ENCODE assay signal across 9 cellular contexts in the genomic region with DNA sequence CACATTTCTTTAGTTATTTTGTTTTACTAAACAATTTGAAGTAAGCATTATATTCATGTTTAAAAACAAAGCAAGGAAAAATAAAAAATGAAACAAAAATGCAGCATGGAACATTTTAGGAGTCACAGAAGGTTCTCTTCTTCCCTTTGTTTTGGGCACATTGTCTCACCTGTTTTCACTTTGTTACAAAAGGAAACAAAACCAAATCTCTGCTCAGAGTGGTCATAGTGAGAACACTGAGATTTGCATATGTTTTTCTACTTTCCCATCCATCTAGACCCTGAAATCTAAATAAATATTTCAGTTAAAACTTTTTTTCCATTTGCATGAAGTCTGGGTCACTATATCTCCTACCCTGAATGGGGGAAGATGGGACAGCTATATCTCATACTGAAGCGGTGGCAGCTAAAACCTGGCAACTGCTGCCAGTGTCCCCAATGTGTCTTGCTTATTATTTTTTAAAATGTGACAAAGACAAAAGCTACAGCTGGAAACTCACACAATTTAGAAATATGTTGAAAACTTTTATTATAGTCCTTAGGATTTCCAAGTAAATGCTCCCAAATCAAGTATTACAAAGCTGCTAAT. TPM values are rescaled to one million over a fixed set of nuclear protein-coding genes. Genes with fewer than 3 reads are reported as not detected.
DNase-seq lines count a peak whose midpoint lies in the region; ATAC-seq and TF ChIP-seq lines count a peak whose summit lies in the region.
"Had no signal": no experiment of that assay in that cellular context is flagged by ENCODE, and none has a peak within 500 bp of the region (broad histone marks: within the 10 kb centered on the region; RNA-seq: fewer than 3 reads in every experiment).

No MANE protein-coding gene starts in this region.

- peaks cover 11% of the 10 kb centered on the region for H3K4me1 ChIP-seq in parathyroid adenoma

- H2AFZ ChIP-seq in parathyroid adenoma, result no peak overlapping the region

- TF ChIP-seq CTCF in coronary artery (IDR thresholded peaks at IDR 0.05), result no peak
- no peak for TF ChIP-seq CTCF in parathyroid adenoma (IDR thresholded peaks at IDR 0.05)

- ATAC-seq in GM18498 (IDR thresholded peaks at IDR 0.05; ENCODE audit: unreplicated experiment) (peak; percentile 22), HG03139 (IDR thresholded peaks at IDR 0.05; ENCODE audit: unreplicated experiment) (no peak)

- no peaks in the 10 kb centered on the region for H3K36me3 ChIP-seq in parathyroid adenoma (ENCODE audit: control insufficient read depth, insufficient read depth, low read length)

- DNase-seq in HT-29 (ENCODE audit: low spot score) (peak; percentile 24), coronary artery (ENCODE audit: low spot score) (no peak), retina (no peak), NCI-H1436 (lab: John Stamatoyannopoulos, UW) (no peak)
- no peak for DNase-seq in stimulated activated CD4-positive, alpha-beta T cell treated with anti-CD3 and anti-CD28 coated beads, Interleukin-4, amount 100 ng/mL, for 1 hour
- DNase-seq: activated CD8-positive, alpha-beta memory T cell treated with anti-CD3 and anti-CD28 coated beads for 24 hours had no signal

- H3K9ac ChIP-seq in parathyroid adenoma, result no peak overlapping the region

- H3K4me2 ChIP-seq in parathyroid adenoma (ENCODE audit: low read length), result peak overlapping the region; percentile 46

- no peaks in the 10 kb centered on the region for H3K27me3 ChIP-seq in parathyroid adenoma (ENCODE audit: control insufficient read depth, insufficient read depth, low read length)

- H3K9me3 ChIP-seq in parathyroid adenoma (ENCODE audit: control insufficient read depth, low read length), result no peaks in the 10 kb centered on the region

- H3K79me2 ChIP-seq in parathyroid adenoma, result peaks cover 24% of the 10 kb centered on the region

- no peak overlapping the region for H3K27ac ChIP-seq in coronary artery
- H3K27ac ChIP-seq in parathyroid adenoma, result no peak overlapping the region

- peak overlapping the region; percentile 92 for H3K4me3 ChIP-seq in coronary artery
- H3K4me3 ChIP-seq in parathyroid adenoma (ENCODE audit: low read depth, low read length), result no peak overlapping the region

RNA-seq across cellular contexts. Expression of a gene that starts 3.5 kb away (rescaled TPM):
- 11.0 and 11.6 TPM in 2 replicates for total RNA-seq in HT-29 (2014; rRNA removed; shearing (Covaris generic))

RNA-seq across cellular contexts. Expression of a gene that starts 3.9 kb away (rescaled TPM):
- 19.6 and 28.7 TPM in 2 replicates for total RNA-seq in HT-29 (2014; rRNA removed; shearing (Covaris generic))
